Comparison of ENCODE assay signal across 8 cellular contexts in the genomic region with DNA sequence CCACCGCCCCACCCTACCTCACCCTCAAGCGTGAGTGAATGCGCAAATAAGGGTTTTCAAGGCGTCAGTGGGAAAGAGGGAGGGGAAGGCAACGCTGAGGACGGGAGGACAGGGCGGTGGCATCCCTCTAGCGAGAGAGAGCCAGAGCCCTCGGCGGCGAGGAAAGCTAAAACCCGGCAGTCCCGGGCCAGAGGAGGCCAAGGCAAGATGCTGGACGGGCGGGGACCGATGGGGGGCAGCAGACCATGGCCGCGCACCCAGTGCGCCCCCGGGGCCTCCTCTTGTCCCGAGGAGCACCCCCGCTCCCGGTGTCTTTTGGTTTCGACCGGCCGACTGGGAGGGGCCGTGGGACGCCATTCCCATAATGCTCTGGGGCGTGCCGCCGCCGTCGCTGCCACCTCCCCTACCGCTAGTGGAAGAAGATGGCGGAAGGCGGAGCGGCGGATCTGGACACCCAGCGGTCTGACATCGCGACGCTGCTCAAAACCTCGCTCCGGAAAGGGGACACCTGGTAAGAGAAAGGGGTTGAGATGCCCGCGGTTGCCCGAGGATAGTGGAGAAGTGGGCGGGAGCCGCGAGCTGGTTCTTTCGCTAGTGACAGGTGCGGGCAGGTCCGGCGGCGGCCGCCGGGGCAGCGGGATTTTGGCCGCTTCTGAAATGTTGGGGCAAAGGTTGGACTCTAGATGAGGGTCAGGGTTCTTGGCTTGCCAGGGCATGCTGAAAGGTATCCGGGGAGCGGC. TPM values are rescaled to one million over a fixed set of nuclear protein-coding genes. Genes with fewer than 3 reads are reported as not detected.
A peak's percentile ranks its signal among the peaks of the same experiment; 100 is the strongest.
DNase-seq lines count a peak whose midpoint lies in the region; ATAC-seq, FAIRE-seq and TF ChIP-seq lines count a peak whose summit lies in the region.

A gene (plus strand): TSS at position 412 of the 740 bp plus-strand sequence. CDS start 11 bp downstream, at position 423.

- H3K4me1 ChIP-seq in HepG2 (ENCODE audit: insufficient read depth, low read length) = peaks cover 36% of the 10 kb centered on the region

- DNase-seq in C1 segment of cervical spinal cord (lab: John Stamatoyannopoulos, UW) = peak; percentile 48 to 96 (median 93)
- peak; percentile 92 for DNase-seq in NCI-H526 treated with DMSO at 0.1 percent for 48 hours (lab: John Stamatoyannopoulos, UW)
- peak; percentile 94 to 95 for DNase-seq in activated CD4-positive, alpha-beta T cell treated with anti-CD3 and anti-CD28 coated beads, Interleukin-2, amount 50 U/mL, for 4 hours
- peak; percentile 99 for DNase-seq in dermis blood vessel endothelial cell
- peak; percentile 90 for DNase-seq in HepG2 (ENCODE audit: low spot score)
- DNase-seq in stimulated activated CD4-positive, alpha-beta T cell treated with anti-CD3 and anti-CD28 coated beads, Interleukin-4, amount 100 ng/mL, for 1 hour = peak; percentile 94

- peak within 1 kb of the TSS; percentile 93 for H3K9ac ChIP-seq in HepG2 (ENCODE audit: insufficient read depth, low read depth, low read length)

- BruUV-seq in HepG2 (replicated peaks; lab: Mats Ljungman, UMichigan) = no TSS peak

- peak; percentile 12 for FAIRE-seq in HepG2 (lab: Jason Lieb, UNC)

- POLR2A ChIA-PET in HepG2 (lab: Yijun Ruan, JAX) = interaction anchor here (0.7 to 1.0 kb wide), 4 partner anchors 12 to 674 kb away, joined by 3 read pairs; no protein-coding TSS in a partner anchor

- peak within 1 kb of the TSS; percentile 86 for H3K27ac ChIP-seq in HepG2 (ENCODE audit: extremely low read length, insufficient read depth, low read length)

- H2AFZ ChIP-seq in HepG2 (ENCODE audit: low read length) = peak within 1 kb of the TSS; percentile 95

- peak; percentile 81 to 93 for TF ChIP-seq POLR2A in HepG2 (IDR thresholded peaks at IDR 0.05; ENCODE audit: insufficient read depth in 1 of 2, low read depth in 2 of 2, low read length in 2 of 2)

- no peaks in the 10 kb centered on the region for H3K36me3 ChIP-seq in HepG2 (replicated peaks in 1 of 2; ENCODE audit: control insufficient read depth in 1 of 2, insufficient read depth in 2 of 2, low read length in 2 of 2)

- TF ChIP-seq EP300 in HepG2 (IDR thresholded peaks at IDR 0.05; ENCODE audit: low read depth in 2 of 2, low read length in 2 of 2) (peak in 1 of 2 experiments; percentile 10; a peak in 1 of 4 replicates), HepG2 (CRISPR knock-in tag; IDR thresholded peaks at IDR 0.05; ENCODE audit: borderline replicate concordance) (no peak; the same call in 1 of the 2 replicates)

- intact Hi-C loops in HepG2 (cut with micrococcal nuclease; ENCODE audit: unreplicated experiment) = loop anchor here (5.0 kb wide), 1 partner anchor 207 kb away; a partner anchor contains a TSS

- in situ Hi-C loops in HepG2 (cut with HindIII; ENCODE audit: extremely low pct_ligation_motif_present, low pct_unique_long_range_greater_than_20kb) = no loop called here

- H3K4me3 ChIP-seq in HepG2 (replicated peaks in 1 of 3; ENCODE audit: insufficient read depth in 1 of 3, low read depth in 2 of 3, low read length in 3 of 3) = peak within 1 kb of the TSS; percentile 94 to 96 (median 95)

- peak; percentile 72 for TF ChIP-seq RAD21 in HepG2 (CRISPR knock-in tag; IDR thresholded peaks at IDR 0.05)

- CTCF ChIA-PET in HepG2 (lab: Yijun Ruan, JAX; ENCODE audit: low intra/inter-chr PET ratio, low total read pairs) = interaction anchor here (0.6 kb wide), 1 partner anchor 1853 kb away, joined by 3 read pairs; no protein-coding TSS in a partner anchor

- no peaks in the 10 kb centered on the region for H3K9me3 ChIP-seq in HepG2 (ENCODE audit: low read length)

- TF ChIP-seq CTCF in HepG2 (CRISPR knock-in tag; IDR thresholded peaks at IDR 0.05) = peak; percentile 97

- peak; percentile 88 for ATAC-seq in GM19324 (IDR thresholded peaks at IDR 0.05; ENCODE audit: low FRiP score, unreplicated experiment)
- peak; percentile 63 for ATAC-seq in HG03469 (IDR thresholded peaks at IDR 0.05; ENCODE audit: unreplicated experiment)
- ATAC-seq in HepG2 = peak; percentile 96

- H4K20me1 ChIP-seq in HepG2 (ENCODE audit: insufficient read depth, low read length) = peaks cover 7% of the 10 kb centered on the region; the same call in 1 of the 2 replicates

- 0% methylated on average over 30 of the region's 61 CpGs for WGBS in HepG2 (ENCODE audit: low lambda C conversion rate)

- peak within 1 kb of the TSS; percentile 84 for H3K4me2 ChIP-seq in HepG2 (ENCODE audit: low read depth, low read length)

- peaks cover 50% of the 10 kb centered on the region for H3K79me2 ChIP-seq in HepG2 (ENCODE audit: insufficient read depth, low read length)

- no peaks in the 10 kb centered on the region; a peak in 1 of 5 replicates for H3K27me3 ChIP-seq in HepG2 (ENCODE audit: control insufficient read depth in 1 of 2, insufficient read depth in 2 of 2, low read length in 2 of 2)

TF ChIP-seq in HepG2, 621 proteins besides CTCF, POLR2A, EP300 and RAD21 (continues in another document):
- no peak for TF ChIP-seq ISX (CRISPR knock-in tag; conservative IDR thresholded peaks at IDR 0.05)
- TF ChIP-seq, protein P1, sequence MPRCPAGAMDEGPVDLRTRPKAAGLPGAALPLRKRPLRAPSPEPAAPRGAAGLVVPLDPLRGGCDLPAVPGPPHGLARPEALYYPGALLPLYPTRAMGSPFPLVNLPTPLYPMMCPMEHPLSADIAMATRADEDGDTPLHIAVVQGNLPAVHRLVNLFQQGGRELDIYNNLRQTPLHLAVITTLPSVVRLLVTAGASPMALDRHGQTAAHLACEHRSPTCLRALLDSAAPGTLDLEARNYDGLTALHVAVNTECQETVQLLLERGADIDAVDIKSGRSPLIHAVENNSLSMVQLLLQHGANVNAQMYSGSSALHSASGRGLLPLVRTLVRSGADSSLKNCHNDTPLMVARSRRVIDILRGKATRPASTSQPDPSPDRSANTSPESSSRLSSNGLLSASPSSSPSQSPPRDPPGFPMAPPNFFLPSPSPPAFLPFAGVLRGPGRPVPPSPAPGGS (CRISPR knock-in tag; IDR thresholded peaks at IDR 0.05) = peak; percentile 61

RNA-seq across cellular contexts. Expression of the gene that starts here (rescaled TPM):
- total RNA-seq in dermis blood vessel endothelial cell (56.7 and 56.8 TPM in 2 replicates), HepG2 (2016; rRNA removed; fragmentation: Illumina TruSeq; extraction: Trizol) (51.7 and 71.1 TPM in 2 replicates)
- total RNA-seq in HepG2 (2016; cell fraction: cytosol; rRNA removed; fragmentation: Illumina TruSeq; extraction: Trizol; ENCODE audit: low read depth) = 4.3 and 4.6 TPM in 2 replicates
- total RNA-seq in HepG2 (2016; cell fraction: insoluble cytoplasmic fraction; rRNA removed; fragmentation: Illumina TruSeq; extraction: Trizol) = 59.0 and 74.8 TPM in 2 replicates
- total RNA-seq in HepG2 (2016; cell fraction: membrane; rRNA removed; fragmentation: Illumina TruSeq; extraction: Trizol) = 15.7 and 19.6 TPM in 2 replicates
- 101 and 112 TPM in 2 replicates for total RNA-seq in HepG2 (2016; cell fraction: nucleus; rRNA removed; fragmentation: Illumina TruSeq; extraction: Trizol)
- 12.2 and 17.3 TPM in 2 replicates for polyA plus RNA-seq in HepG2 (2011; rRNA removed)
- 4.4 and 8.1 TPM in 2 replicates for polyA plus RNA-seq in HepG2 (2011; cell fraction: cytosol; rRNA removed)
- 17.2 and 21.5 TPM in 2 replicates for polyA plus RNA-seq in HepG2 (2011; cell fraction: nucleus; rRNA removed)
- polyA plus RNA-seq in HepG2 (2012) = 16.2 and 23.0 TPM in 2 replicates
- 2.6 and 3.7 TPM in 2 replicates for polyA plus RNA-seq in HepG2 (2016; cell fraction: cytosol; fragmentation: Illumina TruSeq; extraction: Trizol; ENCODE audit: low read depth)
- 41.4 and 47.0 TPM in 2 replicates for polyA plus RNA-seq in HepG2 (2016; cell fraction: insoluble cytoplasmic fraction; fragmentation: Illumina TruSeq; extraction: Trizol; ENCODE audit: low read depth)
- 5.2 and 6.0 TPM in 2 replicates for polyA plus RNA-seq in HepG2 (2016; cell fraction: membrane; fragmentation: Illumina TruSeq; extraction: Trizol; ENCODE audit: low read depth)
- polyA plus RNA-seq in HepG2 (2016; cell fraction: nucleus; fragmentation: Illumina TruSeq; extraction: Trizol; ENCODE audit: insufficient read depth, low read depth) = 48.6 and 55.6 TPM in 2 replicates
- polyA minus RNA-seq in HepG2 (2011; rRNA and poly(A)+ RNA removed; ENCODE audit: low replicate concordance) = 16.5 and 37.4 TPM in 2 replicates
- polyA minus RNA-seq in HepG2 (2011; cell fraction: cytosol; rRNA and poly(A)+ RNA removed) = 8.4 and 9.7 TPM in 2 replicates
- 174 and 212 TPM in 2 replicates for polyA minus RNA-seq in HepG2 (2011; cell fraction: nucleus; rRNA and poly(A)+ RNA removed)

Comparison
In these comparisons a context has a peak if more than half of its experiments do, and no peak if none do; other contexts are left out.
1. Peak in every context shown above with its lines: DNase-seq, ATAC-seq, H3K4me3 ChIP-seq and H3K27ac ChIP-seq.